In genomic region chr2:240553956-240554480, GRCh38 we compare ENCODE assay signal across 15 cellular contexts. TPM values are rescaled to one million over a fixed set of nuclear protein-coding genes. Genes with fewer than 3 reads are reported as not detected.
A peak's percentile ranks its signal among the peaks of the same experiment; 100 is the strongest.
DNase-seq lines count a peak whose midpoint lies in the region; ATAC-seq and TF ChIP-seq lines count a peak whose summit lies in the region.
"Had no signal": no experiment of that assay in that cellular context is flagged by ENCODE, and none has a peak within 500 bp of the region (broad histone marks: within the 10 kb centered on the region; RNA-seq: fewer than 3 reads in every experiment).

No MANE protein-coding gene starts in this region.

- no peak for TF ChIP-seq POLR2A in prostate gland (IDR thresholded peaks at IDR 0.05)

- peaks cover 21% of the 10 kb centered on the region for H3K9me3 ChIP-seq in endodermal cell (ENCODE audit: control insufficient read depth, low read length)
- H3K9me3 ChIP-seq in prostate gland = no peaks in the 10 kb centered on the region
- no peaks in the 10 kb centered on the region for H3K9me3 ChIP-seq in CD8-positive, alpha-beta memory T cell (ENCODE audit: low read length)
- H3K9me3 ChIP-seq in CD8-positive, alpha-beta T cell (ENCODE audit: low read length) = no peaks in the 10 kb centered on the region

- WGBS in endodermal cell (ENCODE audit: insufficient coverage in 1 of 2, insufficient read length in 1 of 2), 2 experiments = 88 to 91% methylated on average over 5 to 7 of the region's 7 CpGs
- WGBS in prostate gland = 93% methylated on average over 7 of the region's 7 CpGs

- CTCF ChIA-PET in activated CD8-positive, alpha-beta T cell treated with anti-CD3 and anti-CD28 coated beads, Interleukin-2, amount 10 ng/mL, durations not matched to agents 7 days and 5 days (lab: Charles Lee) = interaction anchor here (4.2 kb wide), 1 partner anchor 40 kb away, joined by 16 read pairs; no protein-coding TSS in a partner anchor
- CTCF ChIA-PET in activated CD8-positive, alpha-beta T cell treated with anti-CD3 and anti-CD28 coated beads for 36 hours (lab: Charles Lee) = interaction anchor here (0.9 to 4.2 kb wide), 2 partner anchors 12 to 29 kb away, joined by 3 to 15 read pairs; no protein-coding TSS in a partner anchor
- CTCF ChIA-PET in CD8-positive, alpha-beta memory T cell (lab: Charles Lee) = interaction anchor here (2.8 to 4.6 kb wide), 3 partner anchors 26 to 40 kb away, joined by 12 to 26 read pairs (median 22); partner anchors contain the start of gene CAPN10
- CTCF ChIA-PET in CD8-positive, alpha-beta T cell (lab: Charles Lee) = interaction anchor here (1.1 to 1.3 kb wide), 2 partner anchors 40 kb away, joined by 4 read pairs; no protein-coding TSS in a partner anchor

- POLR2A ChIA-PET in activated CD8-positive, alpha-beta T cell treated with anti-CD3 and anti-CD28 coated beads, Interleukin-2, amount 10 ng/mL, durations not matched to agents 7 days and 5 days (lab: Charles Lee) = no interaction called here
- POLR2A ChIA-PET in activated CD8-positive, alpha-beta T cell treated with anti-CD3 and anti-CD28 coated beads for 36 hours (lab: Charles Lee) = no interaction called here
- POLR2A ChIA-PET in CD8-positive, alpha-beta memory T cell (lab: Charles Lee) = no interaction called here
- POLR2A ChIA-PET in CD8-positive, alpha-beta T cell (lab: Charles Lee) = no interaction called here

- H3K9me3 Mint-ChIP-seq in activated CD8-positive, alpha-beta T cell treated with anti-CD3 and anti-CD28 coated beads, Interleukin-2, amount 10 ng/mL, durations not matched to agents 7 days and 5 days (ENCODE audit: insufficient read depth) = peaks cover 4% of the 10 kb centered on the region
- peaks cover 13% of the 10 kb centered on the region for H3K9me3 Mint-ChIP-seq in activated CD8-positive, alpha-beta T cell treated with anti-CD3 and anti-CD28 coated beads for 36 hours
- peaks cover 21% of the 10 kb centered on the region for H3K9me3 Mint-ChIP-seq in endodermal cell
- no peaks in the 10 kb centered on the region for H3K9me3 Mint-ChIP-seq in CD8-positive, alpha-beta memory T cell
- H3K9me3 Mint-ChIP-seq in CD8-positive, alpha-beta T cell = peaks cover 3% of the 10 kb centered on the region
- H3K9me3 Mint-ChIP-seq: HFFc6 had no signal

- H3K27me3 ChIP-seq in endodermal cell (ENCODE audit: control insufficient read depth, insufficient read depth, low read length, poor library complexity, severe bottlenecking) (no peaks in the 10 kb centered on the region), prostate gland (replicated peaks; ENCODE audit: insufficient read depth) (no peaks in the 10 kb centered on the region)
- no peaks in the 10 kb centered on the region for H3K27me3 ChIP-seq in CD8-positive, alpha-beta memory T cell (ENCODE audit: insufficient read depth, low read length, poor library complexity, severe bottlenecking)
- no peaks in the 10 kb centered on the region for H3K27me3 ChIP-seq in CD8-positive, alpha-beta T cell (ENCODE audit: insufficient read depth, low read length)

- H3K27ac Mint-ChIP-seq in activated CD8-positive, alpha-beta T cell treated with anti-CD3 and anti-CD28 coated beads, Interleukin-2, amount 10 ng/mL, durations not matched to agents 7 days and 5 days = no peak overlapping the region
- H3K27ac Mint-ChIP-seq in activated CD8-positive, alpha-beta T cell treated with anti-CD3 and anti-CD28 coated beads for 36 hours = no peak overlapping the region
- H3K27ac Mint-ChIP-seq in endodermal cell = no peak overlapping the region
- H3K27ac Mint-ChIP-seq in CD8-positive, alpha-beta memory T cell = no peak overlapping the region
- no peak overlapping the region for H3K27ac Mint-ChIP-seq in CD8-positive, alpha-beta T cell
- H3K27ac Mint-ChIP-seq: HFFc6 had no signal

- no peak for TF ChIP-seq CTCF in activated CD8-positive, alpha-beta T cell treated with anti-CD3 and anti-CD28 coated beads for 36 hours (IDR thresholded peaks at IDR 0.05)
- TF ChIP-seq CTCF in endodermal cell (conservative IDR thresholded peaks at IDR 0.05) (no peak), prostate gland (IDR thresholded peaks at IDR 0.05) (no peak)
- no peak for TF ChIP-seq CTCF in CD8-positive, alpha-beta T cell (IDR thresholded peaks at IDR 0.05)

- ATAC-seq in activated CD8-positive, alpha-beta T cell treated with anti-CD3 and anti-CD28 coated beads, Interleukin-2, amount 10 ng/mL, durations not matched to agents 7 days and 5 days = no peak
- ATAC-seq in activated CD8-positive, alpha-beta T cell treated with anti-CD3 and anti-CD28 coated beads for 36 hours = no peak
- no peak for ATAC-seq in CD8-positive, alpha-beta T cell

- intact Hi-C loops in activated CD8-positive, alpha-beta T cell treated with anti-CD3 and anti-CD28 coated beads for 36 hours (cut with micrococcal nuclease) = no loop called here
- intact Hi-C loops in prostate gland (cut with DNase I) = no loop called here
- intact Hi-C loops in CD8-positive, alpha-beta T cell (cut with DNase I, micrococcal nuclease) = no loop called here

- peak; percentile 14 for DNase-seq in activated CD8-positive, alpha-beta T cell treated with anti-CD3 and anti-CD28 coated beads, Interleukin-2, amount 10 ng/mL, durations not matched to agents 7 days and 5 days
- DNase-seq in activated CD8-positive, alpha-beta T cell treated with anti-CD3 and anti-CD28 coated beads for 36 hours = no peak
- DNase-seq in endodermal cell (peak; percentile 29), prostate gland (ENCODE audit: low spot score) (peak; percentile 2), NCI-H2171 treated with DMSO at 0.1 percent for 48 hours (lab: John Stamatoyannopoulos, UW) (no peak), superior temporal gyrus (ENCODE audit: extremely low spot score) (no peak)
- DNase-seq in CD8-positive, alpha-beta memory T cell = no peak
- DNase-seq in CD8-positive, alpha-beta T cell = no peak
- DNase-seq: AML-193, Calu3, DMS79, HCEC 1CT, HFFc6 had no signal

- peaks cover 58% of the 10 kb centered on the region for H3K36me3 Mint-ChIP-seq in activated CD8-positive, alpha-beta T cell treated with anti-CD3 and anti-CD28 coated beads, Interleukin-2, amount 10 ng/mL, durations not matched to agents 7 days and 5 days (ENCODE audit: low read depth)
- peaks cover 38% of the 10 kb centered on the region for H3K36me3 Mint-ChIP-seq in activated CD8-positive, alpha-beta T cell treated with anti-CD3 and anti-CD28 coated beads for 36 hours (ENCODE audit: low read depth)
- H3K36me3 Mint-ChIP-seq in endodermal cell (ENCODE audit: low read depth) = peaks cover 32% of the 10 kb centered on the region
- peaks cover 7 to 57% (median 12%) of the 10 kb centered on the region in 3 donors for H3K36me3 Mint-ChIP-seq in CD8-positive, alpha-beta memory T cell
- peaks cover 43% of the 10 kb centered on the region for H3K36me3 Mint-ChIP-seq in CD8-positive, alpha-beta T cell

- H3K4me1 ChIP-seq in endodermal cell (ENCODE audit: control insufficient read depth, insufficient read depth, low read length) (no peaks in the 10 kb centered on the region), prostate gland (replicated peaks) (peaks cover 6% of the 10 kb centered on the region)
- H3K4me1 ChIP-seq in CD8-positive, alpha-beta memory T cell (ENCODE audit: insufficient read depth, low read length) = peaks cover 19% of the 10 kb centered on the region
- H3K4me1 ChIP-seq in CD8-positive, alpha-beta T cell (ENCODE audit: insufficient read depth, low read length) = peaks cover 26% of the 10 kb centered on the region

- H3K27ac ChIP-seq in endodermal cell (ENCODE audit: low read depth, low read length) = no peak overlapping the region
- no peak overlapping the region for H3K27ac ChIP-seq in prostate gland
- no peak overlapping the region for H3K27ac ChIP-seq in CD8-positive, alpha-beta memory T cell (ENCODE audit: low read depth, low read length)
- H3K27ac ChIP-seq in CD8-positive, alpha-beta T cell (ENCODE audit: low read depth, low read length) = no peak overlapping the region
- H3K27ac ChIP-seq: C4-2B, HL-60 had no signal

- H3K27me3 Mint-ChIP-seq in activated CD8-positive, alpha-beta T cell treated with anti-CD3 and anti-CD28 coated beads, Interleukin-2, amount 10 ng/mL, durations not matched to agents 7 days and 5 days (ENCODE audit: low read depth) = no peaks in the 10 kb centered on the region
- H3K27me3 Mint-ChIP-seq in activated CD8-positive, alpha-beta T cell treated with anti-CD3 and anti-CD28 coated beads for 36 hours = no peaks in the 10 kb centered on the region
- H3K27me3 Mint-ChIP-seq in endodermal cell (ENCODE audit: insufficient read depth) = peaks cover 14% of the 10 kb centered on the region
- H3K27me3 Mint-ChIP-seq in CD8-positive, alpha-beta memory T cell = no peaks in the 10 kb centered on the region
- no peaks in the 10 kb centered on the region for H3K27me3 Mint-ChIP-seq in CD8-positive, alpha-beta T cell (ENCODE audit: low read depth)

- H3K9ac ChIP-seq in endodermal cell (ENCODE audit: extremely low read depth, low read length, poor library complexity, severe bottlenecking) = no peak overlapping the region

- peaks cover 20% of the 10 kb centered on the region for H3K36me3 ChIP-seq in endodermal cell (ENCODE audit: control insufficient read depth, insufficient read depth, low read length)
- no peaks in the 10 kb centered on the region for H3K36me3 ChIP-seq in prostate gland
- H3K36me3 ChIP-seq in CD8-positive, alpha-beta memory T cell (ENCODE audit: insufficient read depth, low read length) = peaks cover 14% of the 10 kb centered on the region
- H3K36me3 ChIP-seq in CD8-positive, alpha-beta T cell (ENCODE audit: insufficient read depth, low read length) = peaks cover 14% of the 10 kb centered on the region

- H3K4me3 Mint-ChIP-seq in activated CD8-positive, alpha-beta T cell treated with anti-CD3 and anti-CD28 coated beads, Interleukin-2, amount 10 ng/mL, durations not matched to agents 7 days and 5 days = no peak overlapping the region
- no peak overlapping the region for H3K4me3 Mint-ChIP-seq in activated CD8-positive, alpha-beta T cell treated with anti-CD3 and anti-CD28 coated beads for 36 hours
- no peak overlapping the region for H3K4me3 Mint-ChIP-seq in endodermal cell
- H3K4me3 Mint-ChIP-seq in CD8-positive, alpha-beta memory T cell = no peak overlapping the region
- no peak overlapping the region for H3K4me3 Mint-ChIP-seq in CD8-positive, alpha-beta T cell
- H3K4me3 Mint-ChIP-seq: HFFc6 had no signal

- H3K4me3 ChIP-seq in endodermal cell (ENCODE audit: low read length) (no peak overlapping the region), prostate gland (no peak overlapping the region)
- H3K4me3 ChIP-seq in CD8-positive, alpha-beta memory T cell (ENCODE audit: low read length) = no peak overlapping the region
- H3K4me3 ChIP-seq in CD8-positive, alpha-beta T cell (ENCODE audit: low read depth, low read length) = no peak overlapping the region

- peaks cover 21% of the 10 kb centered on the region for H3K4me1 Mint-ChIP-seq in activated CD8-positive, alpha-beta T cell treated with anti-CD3 and anti-CD28 coated beads, Interleukin-2, amount 10 ng/mL, durations not matched to agents 7 days and 5 days (ENCODE audit: low read depth)
- H3K4me1 Mint-ChIP-seq in activated CD8-positive, alpha-beta T cell treated with anti-CD3 and anti-CD28 coated beads for 36 hours (ENCODE audit: low read depth) = peaks cover 28% of the 10 kb centered on the region
- peaks cover 2% of the 10 kb centered on the region for H3K4me1 Mint-ChIP-seq in endodermal cell
- peaks cover 22 to 45% (median 28%) of the 10 kb centered on the region in 3 donors for H3K4me1 Mint-ChIP-seq in CD8-positive, alpha-beta memory T cell
- peaks cover 20% of the 10 kb centered on the region for H3K4me1 Mint-ChIP-seq in CD8-positive, alpha-beta T cell (ENCODE audit: low read depth)

RNA-seq across cellular contexts. Expression of gene ANKMY1, which starts 3.8 kb away (rescaled TPM):
- 10 to 100 TPM; 27.9 to 33.3 TPM for total RNA-seq in activated CD8-positive, alpha-beta T cell treated with anti-CD3 and anti-CD28 coated beads, Interleukin-2, amount 10 ng/mL, durations not matched to agents 7 days and 5 days
- total RNA-seq in activated CD8-positive, alpha-beta T cell treated with anti-CD3 and anti-CD28 coated beads for 36 hours = 10 to 100 TPM; 14.5 to 18.6 TPM
- total RNA-seq in endodermal cell (10 to 100 TPM in 1 of 2 donors, 1 to 10 TPM in 1; 7.4 to 13.3 TPM), prostate gland (10 to 100 TPM; 22.7 to 31.4 TPM)
- 6.2 TPM for polyA plus RNA-seq in endodermal cell (2013, experiment 1 of 2)
- 4.8 TPM for polyA plus RNA-seq in endodermal cell (2013, experiment 2 of 2)
- 10 to 100 TPM; 22.4 to 27.9 TPM for total RNA-seq in CD8-positive, alpha-beta memory T cell
- 15.8 TPM for polyA plus RNA-seq in CD8-positive, alpha-beta memory T cell
- total RNA-seq in CD8-positive, alpha-beta T cell = 10 to 100 TPM; 23.4 to 23.9 TPM

RNA-seq across cellular contexts. Expression of gene DUSP28, which starts 6.1 kb away (rescaled TPM):
- total RNA-seq in activated CD8-positive, alpha-beta T cell treated with anti-CD3 and anti-CD28 coated beads, Interleukin-2, amount 10 ng/mL, durations not matched to agents 7 days and 5 days = 1 to 10 TPM; 6.8 to 8.1 TPM
- 1 to 10 TPM; 4.5 to 6.2 TPM for total RNA-seq in activated CD8-positive, alpha-beta T cell treated with anti-CD3 and anti-CD28 coated beads for 36 hours
- total RNA-seq in endodermal cell = 1 to 10 TPM; 1.4 to 2.8 TPM
- 8.9 TPM for polyA plus RNA-seq in endodermal cell (2013, experiment 1 of 2)
- polyA plus RNA-seq in endodermal cell (2013, experiment 2 of 2) = 6.1 TPM
- total RNA-seq in prostate gland = 10 to 100 TPM; 18.4 to 18.6 TPM
- total RNA-seq in CD8-positive, alpha-beta memory T cell = 1 to 10 TPM; 7.0 TPM
- polyA plus RNA-seq in CD8-positive, alpha-beta memory T cell = 22.0 TPM
- total RNA-seq in CD8-positive, alpha-beta T cell = 10 to 100 TPM; 16.4 to 17.3 TPM

RNA-seq across cellular contexts. Expression of gene RNPEPL1, which starts 14.3 kb away (rescaled TPM):
- total RNA-seq in activated CD8-positive, alpha-beta T cell treated with anti-CD3 and anti-CD28 coated beads, Interleukin-2, amount 10 ng/mL, durations not matched to agents 7 days and 5 days = 100 to 1,000 TPM; 110 to 113 TPM
- 10 to 100 TPM; 39.1 to 40.5 TPM for total RNA-seq in activated CD8-positive, alpha-beta T cell treated with anti-CD3 and anti-CD28 coated beads for 36 hours
- total RNA-seq in endodermal cell = 10 to 100 TPM; 38.4 to 52.4 TPM
- polyA plus RNA-seq in endodermal cell (2013, experiment 1 of 2) = 18.2 TPM
- 18.1 TPM for polyA plus RNA-seq in endodermal cell (2013, experiment 2 of 2)
- 10 to 100 TPM; 36.9 to 94.7 TPM for total RNA-seq in prostate gland
- total RNA-seq in CD8-positive, alpha-beta memory T cell = 10 to 100 TPM; 55.6 to 61.1 TPM
- 101 TPM for polyA plus RNA-seq in CD8-positive, alpha-beta memory T cell
- total RNA-seq in CD8-positive, alpha-beta T cell = 10 to 100 TPM; 73.3 to 75.0 TPM

RNA-seq across cellular contexts. Expression of gene CAPN10, which starts 32.5 kb away (rescaled TPM):
- 10 to 100 TPM; 53.0 to 61.2 TPM for total RNA-seq in activated CD8-positive, alpha-beta T cell treated with anti-CD3 and anti-CD28 coated beads, Interleukin-2, amount 10 ng/mL, durations not matched to agents 7 days and 5 days
- 10 to 100 TPM; 26.8 to 29.1 TPM for total RNA-seq in activated CD8-positive, alpha-beta T cell treated with anti-CD3 and anti-CD28 coated beads for 36 hours
- total RNA-seq in endodermal cell (10 to 100 TPM; 58.9 to 61.9 TPM), prostate gland (10 to 100 TPM; 25.5 to 68.4 TPM)
- polyA plus RNA-seq in endodermal cell (2013, experiment 1 of 2) = 43.3 TPM
- polyA plus RNA-seq in endodermal cell (2013, experiment 2 of 2) = 41.5 TPM
- 10 to 100 TPM; 36.1 to 40.5 TPM for total RNA-seq in CD8-positive, alpha-beta memory T cell
- polyA plus RNA-seq in CD8-positive, alpha-beta memory T cell = 19.5 TPM
- 10 to 100 TPM; 65.9 to 68.9 TPM for total RNA-seq in CD8-positive, alpha-beta T cell

Comparison
In these comparisons a context has a peak if more than half of its experiments do, and no peak if none do; other contexts are left out.
1. DNase-seq: peak in activated CD8-positive, alpha-beta T cell treated with anti-CD3 and anti-CD28 coated beads, Interleukin-2, amount 10 ng/mL, durations not matched to agents 7 days and 5 days (single experiment), endodermal cell (single experiment) and prostate gland (single experiment); none in activated CD8-positive, alpha-beta T cell treated with anti-CD3 and anti-CD28 coated beads for 36 hours (single experiment), NCI-H2171 treated with DMSO at 0.1 percent for 48 hours (single experiment), superior temporal gyrus (single experiment), CD8-positive, alpha-beta memory T cell (0 of 5) and CD8-positive, alpha-beta T cell (0 of 7).